In genomic region chr10:20429742-20430141, GRCh38 we compare ENCODE assay signal across 3 cellular contexts.
TF ChIP-seq lines count a peak whose summit lies in the region.

No MANE protein-coding gene starts in this region.

TF ChIP-seq in HepG2, 621 proteins besides CTCF, POLR2A, EP300 and RAD21:
- TF ChIP-seq ZNF329 (CRISPR knock-in tag; IDR thresholded peaks at IDR 0.05; ENCODE audit: low read depth) (no peak), CEBPB (IDR thresholded peaks at IDR 0.05; ENCODE audit: borderline replicate concordance, low read depth, low read length) (peak; percentile 34; the same call in 1 of the 2 replicates)

TF ChIP-seq in IMR-90, 13 proteins besides CTCF, POLR2A, EP300 and RAD21:
- TF ChIP-seq USF2 (IDR thresholded peaks at IDR 0.05; ENCODE audit: low read depth, low read length) (no peak), RFX5 (IDR thresholded peaks at IDR 0.05; ENCODE audit: low read depth, low read length) (no peak), CEBPB (IDR thresholded peaks at IDR 0.05; ENCODE audit: low read depth, low read length) (peak; percentile 53)

TF ChIP-seq in H1, 55 proteins besides CTCF, POLR2A, EP300 and RAD21:
- TF ChIP-seq NANOG (IDR thresholded peaks at IDR 0.05; ENCODE audit: insufficient read depth, low read depth, low read length, poor library complexity, severe bottlenecking) = no peak
- peak; percentile 71 for TF ChIP-seq CEBPB (IDR thresholded peaks at IDR 0.05; ENCODE audit: low read depth, low read length)
